In the genomic region with DNA sequence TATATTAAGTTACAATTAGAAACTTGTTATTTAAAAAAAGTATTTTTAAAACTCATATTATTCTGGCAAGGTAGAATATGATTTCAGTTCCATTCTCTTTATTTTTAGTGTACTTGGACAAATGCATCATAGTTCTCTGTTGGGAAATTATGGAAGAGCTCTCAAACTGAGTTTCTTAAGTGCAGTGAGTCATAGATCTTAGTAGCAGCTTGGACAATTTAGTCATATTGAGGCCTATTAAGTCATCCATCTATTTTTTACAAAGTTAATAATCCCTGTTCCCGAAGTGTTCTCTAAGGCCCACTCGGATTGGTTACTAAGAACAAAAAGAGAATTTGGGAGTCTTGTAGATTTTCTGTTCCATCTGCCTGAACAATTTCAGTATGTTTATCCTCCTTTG, we compare ENCODE assay signal across 17 cellular contexts.
A peak's percentile ranks its signal among the peaks of the same experiment; 100 is the strongest.
DNase-seq lines count a peak whose midpoint lies in the region; ATAC-seq and TF ChIP-seq lines count a peak whose summit lies in the region.
"Had no signal": no experiment of that assay in that cellular context is flagged by ENCODE, and none has a peak within 500 bp of the region (broad histone marks: within the 10 kb centered on the region; RNA-seq: fewer than 3 reads in every experiment).

No MANE protein-coding gene starts in this region.

- H3K23ac ChIP-seq in IMR-90 (ENCODE audit: low read depth, low read length) = no peak overlapping the region

- CTCF ChIA-PET in IMR-90 (lab: Yijun Ruan, JAX) = no interaction called here

- in situ Hi-C loops in IMR-90 (cut with MboI; ENCODE audit: low sequenced_read_pairs) = no loop called here

- H4K5ac ChIP-seq in IMR-90 (ENCODE audit: low read depth, low read length) = no peak overlapping the region

- no peak overlapping the region for H3K56ac ChIP-seq in IMR-90 (ENCODE audit: extremely low read depth, insufficient read depth, low read length)

- H4K20me1 ChIP-seq in IMR-90 (ENCODE audit: insufficient read depth, low read length) = no peaks in the 10 kb centered on the region

- no peak for TF ChIP-seq POLR2A in IMR-90 (IDR thresholded peaks at IDR 0.05; ENCODE audit: low read depth, low read length)

- no TSS peak for BruUV-seq in IMR-90 (replicated peaks; lab: Mats Ljungman, UMichigan)

- no peak overlapping the region for H3K4ac ChIP-seq in IMR-90 (ENCODE audit: low read depth, low read length)

- H2BK20ac ChIP-seq in IMR-90 (ENCODE audit: low read depth, low read length) = no peak overlapping the region

- no peaks in the 10 kb centered on the region for H3K27me3 ChIP-seq in IMR-90 (ENCODE audit: control insufficient read depth, insufficient read depth, low read length)
- no peaks in the 10 kb centered on the region for H3K27me3 ChIP-seq in dorsolateral prefrontal cortex
- H3K27me3 ChIP-seq: hepatocyte had no signal

- TF ChIP-seq CTCF in IMR-90 (conservative IDR thresholded peaks at IDR 0.05; ENCODE audit: low read depth, low read length) (no peak), choroid plexus epithelial cell (conservative IDR thresholded peaks at IDR 0.05; ENCODE audit: low read depth, low read length) (no peak), dorsolateral prefrontal cortex (IDR thresholded peaks at IDR 0.05 in 54 of 56, conservative IDR thresholded peaks at IDR 0.05 in 2 of 56; ENCODE audit: low read depth in 1 of 56, partially characterized antibody in 56 of 56) (no peak)

- H4K91ac ChIP-seq in IMR-90 (ENCODE audit: insufficient read depth, low read depth, low read length) = no peak overlapping the region

- peak; percentile 65 for DNase-seq in AG08395 (ENCODE audit: low spot score)
- DNase-seq in IMR-90 = peak; percentile 88
- peak; percentile 43 for DNase-seq in choroid plexus epithelial cell (ENCODE audit: low read depth)
- peak; percentile 72 for DNase-seq in kidney tubule cell (ENCODE audit: low spot score)
- no peak for DNase-seq in GF-D8 (lab: John Stamatoyannopoulos, UW)
- no peak for DNase-seq in activated gamma-delta T cell (lab: John Stamatoyannopoulos, UW)
- DNase-seq in dorsolateral prefrontal cortex = no peak
- DNase-seq: activated CD4-positive, alpha-beta T cell treated with anti-CD3 and anti-CD28 coated beads for 36 hours; activated CD8-positive, alpha-beta memory T cell treated with anti-CD3 and anti-CD28 coated beads, Interleukin-2, amount 50 U/mL, for 4 hours; Caco-2; NCI-H1092; NCI-H2171 treated with DMSO at 0.1 percent for 48 hours; SIG-M5; stimulated activated naive B cell treated with anti-CD40 and anti-IgM and Interleukin-4, amounts not matched to agents 10 μg/mL and 1 μg/mL and 100 μg/mL, for 72 hours had no signal

- H3K4me1 ChIP-seq in IMR-90 (ENCODE audit: control insufficient read depth, insufficient read depth, low read length) = no peaks in the 10 kb centered on the region; the same call in 1 of the 2 replicates
- H3K4me1 ChIP-seq: Caco-2 had no signal

- POLR2A ChIA-PET in IMR-90 (lab: Charles Lee; ENCODE audit: unreplicated experiment) = no interaction called here

- no peak overlapping the region for H2BK5ac ChIP-seq in IMR-90 (ENCODE audit: low read depth, low read length, poor library complexity, severe bottlenecking)

- H4K8ac ChIP-seq in IMR-90 (ENCODE audit: low read depth in 2 of 2, low read length in 2 of 2) = no peak overlapping the region

- no peak overlapping the region for H2AK9ac ChIP-seq in IMR-90 (replicated peaks; ENCODE audit: low read depth, low read length, poor library complexity)

- no peaks in the 10 kb centered on the region; a peak in 1 of 4 replicates for H3K79me1 ChIP-seq in IMR-90 (ENCODE audit: low read depth in 1 of 2, low read length in 2 of 2)

- H3K4me2 ChIP-seq in IMR-90 (ENCODE audit: low read depth, low read length) = no peak overlapping the region
- H3K4me2 ChIP-seq: hepatocyte had no signal

- H3K4me3 ChIP-seq in IMR-90 (ENCODE audit: insufficient read depth, low read depth, low read length) (no peak overlapping the region), choroid plexus epithelial cell (ENCODE audit: low read depth, low read length) (no peak overlapping the region), dorsolateral prefrontal cortex (no peak overlapping the region)
- H3K4me3 ChIP-seq: hepatocyte had no signal

- H3K9me1 ChIP-seq in IMR-90 (ENCODE audit: insufficient read depth, low read length) = no peaks in the 10 kb centered on the region

- H3K9me3 ChIP-seq in IMR-90 (ENCODE audit: control insufficient read depth, insufficient read depth, low read length) = no peaks in the 10 kb centered on the region
- H3K9me3 ChIP-seq: Caco-2 had no signal

- H3K9ac ChIP-seq in IMR-90 (ENCODE audit: low read depth, low read length) = no peak overlapping the region

- H3K27ac ChIP-seq in IMR-90 (ENCODE audit: insufficient read depth, low read length) (no peak overlapping the region), dorsolateral prefrontal cortex (peak overlapping the region in 2 of 59 donors; percentile 6 to 12)
- H3K27ac ChIP-seq: hepatocyte had no signal

- H3K36me3 ChIP-seq in IMR-90 (ENCODE audit: control insufficient read depth, insufficient read depth, low read length) = peaks cover 3% of the 10 kb centered on the region; the same call in 1 of the 2 replicates

- ATAC-seq in IMR-90 (ENCODE audit: low read depth) = peak; percentile 63
- ATAC-seq in HG02938 (IDR thresholded peaks at IDR 0.05; ENCODE audit: unreplicated experiment) = no peak
- ATAC-seq: activated CD4-positive, alpha-beta T cell treated with anti-CD3 and anti-CD28 coated beads for 36 hours; left lobe of liver; stimulated activated naive B cell treated with anti-CD40 and anti-IgM and Interleukin-4, amounts not matched to agents 10 μg/mL and 1 μg/mL and 100 μg/mL, for 72 hours had no signal

- no peak overlapping the region for H2BK15ac ChIP-seq in IMR-90 (ENCODE audit: low read depth, low read length)

- no peak overlapping the region for H2AK5ac ChIP-seq in IMR-90 (ENCODE audit: low read depth, low read length)

- intact Hi-C loops in IMR-90 (cut with micrococcal nuclease) (no loop called here), dorsolateral prefrontal cortex (cut with DNase I) (no loop called here)

- no peak overlapping the region for H3K14ac ChIP-seq in IMR-90 (replicated peaks; ENCODE audit: low read depth, low read length)

- dilution Hi-C loops in IMR-90 (cut with HindIII; ENCODE audit: low sequenced_read_pairs, unreplicated experiment) = no loop called here

- no CpG with 5 or more reads among the region's 2 CpGs for WGBS in IMR-90 (ENCODE audit: extremely low coverage in 2 of 2, insufficient read length in 1 of 2), 2 experiments

- no peak for TF ChIP-seq RAD21 in IMR-90 (IDR thresholded peaks at IDR 0.05; ENCODE audit: low read length)

- no peak overlapping the region for H2AFZ ChIP-seq in IMR-90 (replicated peaks; ENCODE audit: low read length, poor library complexity)
- H2AFZ ChIP-seq: hepatocyte had no signal

- H3K18ac ChIP-seq in IMR-90 (ENCODE audit: low read depth, low read length) = no peak overlapping the region

- no peak overlapping the region for H2BK120ac ChIP-seq in IMR-90 (ENCODE audit: low read depth, low read length)

TF ChIP-seq in IMR-90, 13 proteins besides CTCF, POLR2A, EP300 and RAD21:
- TF ChIP-seq BHLHE40 (IDR thresholded peaks at IDR 0.05; ENCODE audit: low read depth, low read length) = no peak
- TF ChIP-seq CEBPB (IDR thresholded peaks at IDR 0.05; ENCODE audit: low read depth, low read length) = peak; percentile 75
- peak; percentile 78 for TF ChIP-seq FOS (IDR thresholded peaks at IDR 0.05; ENCODE audit: low read depth, low read length)
- no peak for TF ChIP-seq MAZ (IDR thresholded peaks at IDR 0.05; ENCODE audit: borderline replicate concordance, low read depth, low read length)

Comparison
In these comparisons a context has a peak if more than half of its experiments do, and no peak if none do; other contexts are left out.
1. DNase-seq: peak in AG08395 (single experiment), IMR-90 (single experiment), choroid plexus epithelial cell (single experiment) and kidney tubule cell (single experiment); none in GF-D8 (single experiment), activated gamma-delta T cell (single experiment) and dorsolateral prefrontal cortex (0 of 10).